In genomic region chr13:51803422-51804294, GRCh38 we compare ENCODE assay signal across 1 cellular context.
TF ChIP-seq lines count a peak whose summit lies in the region.

TSS of gene DHRS12 (minus strand) at chr13:51804163. CDS start at chr13:51799659, 4,504 bp downstream.

TF ChIP-seq in GM12878, 131 proteins besides CTCF, POLR2A, EP300 and RAD21 (continued from another document):
- TF ChIP-seq ATF2 (IDR thresholded peaks at IDR 0.05; ENCODE audit: low read length): peak; percentile 64; the same call in 1 of the 2 replicates
- TF ChIP-seq, protein P1, sequence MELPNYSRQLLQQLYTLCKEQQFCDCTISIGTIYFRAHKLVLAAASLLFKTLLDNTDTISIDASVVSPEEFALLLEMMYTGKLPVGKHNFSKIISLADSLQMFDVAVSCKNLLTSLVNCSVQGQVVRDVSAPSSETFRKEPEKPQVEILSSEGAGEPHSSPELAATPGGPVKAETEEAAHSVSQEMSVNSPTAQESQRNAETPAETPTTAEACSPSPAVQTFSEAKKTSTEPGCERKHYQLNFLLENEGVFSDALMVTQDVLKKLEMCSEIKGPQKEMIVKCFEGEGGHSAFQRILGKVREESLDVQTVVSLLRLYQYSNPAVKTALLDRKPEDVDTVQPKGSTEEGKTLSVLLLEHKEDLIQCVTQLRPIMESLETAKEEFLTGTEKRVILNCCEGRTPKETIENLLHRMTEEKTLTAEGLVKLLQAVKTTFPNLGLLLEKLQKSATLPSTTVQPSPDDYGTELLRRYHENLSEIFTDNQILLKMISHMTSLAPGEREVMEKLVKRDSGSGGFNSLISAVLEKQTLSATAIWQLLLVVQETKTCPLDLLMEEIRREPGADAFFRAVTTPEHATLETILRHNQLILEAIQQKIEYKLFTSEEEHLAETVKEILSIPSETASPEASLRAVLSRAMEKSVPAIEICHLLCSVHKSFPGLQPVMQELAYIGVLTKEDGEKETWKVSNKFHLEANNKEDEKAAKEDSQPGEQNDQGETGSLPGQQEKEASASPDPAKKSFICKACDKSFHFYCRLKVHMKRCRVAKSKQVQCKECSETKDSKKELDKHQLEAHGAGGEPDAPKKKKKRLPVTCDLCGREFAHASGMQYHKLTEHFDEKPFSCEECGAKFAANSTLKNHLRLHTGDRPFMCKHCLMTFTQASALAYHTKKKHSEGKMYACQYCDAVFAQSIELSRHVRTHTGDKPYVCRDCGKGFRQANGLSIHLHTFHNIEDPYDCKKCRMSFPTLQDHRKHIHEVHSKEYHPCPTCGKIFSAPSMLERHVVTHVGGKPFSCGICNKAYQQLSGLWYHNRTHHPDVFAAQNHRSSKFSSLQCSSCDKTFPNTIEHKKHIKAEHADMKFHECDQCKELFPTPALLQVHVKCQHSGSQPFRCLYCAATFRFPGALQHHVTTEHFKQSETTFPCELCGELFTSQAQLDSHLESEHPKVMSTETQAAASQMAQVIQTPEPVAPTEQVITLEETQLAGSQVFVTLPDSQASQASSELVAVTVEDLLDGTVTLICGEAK (IDR thresholded peaks at IDR 0.05; ENCODE audit: borderline replicate concordance): peak; percentile 19; the same call in 1 of the 2 replicates
- no peak for TF ChIP-seq CHD4 (IDR thresholded peaks at IDR 0.05)
- no peak for TF ChIP-seq ZBED1 (IDR thresholded peaks at IDR 0.05; ENCODE audit: borderline replicate concordance)
- TF ChIP-seq BMI1 (IDR thresholded peaks at IDR 0.05; ENCODE audit: borderline replicate concordance): no peak
- peak; percentile 34 for TF ChIP-seq MEF2B (IDR thresholded peaks at IDR 0.05; ENCODE audit: partially characterized antibody, poor library complexity, severe bottlenecking)
